In the genomic region with DNA sequence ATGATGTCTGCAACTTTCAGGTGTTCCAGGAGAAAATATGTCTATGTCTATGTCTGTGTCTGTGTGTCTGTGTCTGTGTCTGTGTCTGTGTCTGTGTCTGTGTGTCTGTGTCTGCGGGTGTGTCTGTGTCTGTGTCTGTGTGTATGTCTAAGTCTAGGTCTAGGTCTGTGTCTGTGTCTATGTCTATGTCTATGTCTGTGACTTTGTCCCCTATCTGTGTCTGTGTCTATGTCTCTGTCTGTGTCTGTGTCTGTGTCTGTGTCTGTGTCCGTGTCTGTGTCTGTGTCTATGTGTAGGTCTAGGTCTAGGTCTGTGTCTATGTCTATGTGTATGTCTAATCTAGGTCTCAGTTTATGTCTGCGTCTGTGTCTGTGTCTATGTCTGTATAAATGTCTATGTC, we compare ENCODE assay signal across 26 cellular contexts. TPM values are rescaled to one million over a fixed set of nuclear protein-coding genes. Genes with fewer than 3 reads are reported as not detected.
"Had no signal": no experiment of that assay in that cellular context is flagged by ENCODE, and none has a peak within 500 bp of the region (broad histone marks: within the 10 kb centered on the region; RNA-seq: fewer than 3 reads in every experiment).

No MANE protein-coding gene starts in this region.

- H3K9ac ChIP-seq: KMS-11, SK-N-SH had no signal

- DNase-seq: activated CD4-positive, alpha-beta T cell treated with anti-CD3 and anti-CD28 coated beads for 4 hours; activated CD4-positive, alpha-beta T cell treated with anti-CD3 and anti-CD28 coated beads, Interleukin-2, amount 50 U/mL, for 4 hours; activated CD4-positive, CD25-positive, alpha-beta regulatory T cell; activated CD8-positive, alpha-beta memory T cell treated with anti-CD3 and anti-CD28 coated beads, Interleukin-2, amount 50 U/mL, for 48 hours; activated CD8-positive, alpha-beta T cell treated with anti-CD3 and anti-CD28 coated beads, Interleukin-2, amount 10 ng/mL, durations not matched to agents 7 days and 5 days; activated gamma-delta T cell treated with Interleukin-2 at 50 U/mL for 16 hours; activated naive CD4-positive, alpha-beta T cell treated with anti-CD3 and anti-CD28 coated beads, Interleukin-2, amount 10 ng/mL, durations not matched to agents 7 days and 5 days; activated naive CD8-positive, alpha-beta T cell treated with anti-CD3 and anti-CD28 coated beads for 36 hours; brain microvascular endothelial cell; MG63; MV-4-11; NCI-H1092 treated with DMSO at 0.1 percent for 48 hours; NCI-H1436 treated with DMSO at 0.1 percent for 48 hours; NCI-H187; NCI-H2081; NCI-H446; NCI-H524; Right ventricle myocardium superior; RPMI8226; SJCRH30; SK-N-SH had no signal

- ATAC-seq: activated CD8-positive, alpha-beta T cell treated with anti-CD3 and anti-CD28 coated beads, Interleukin-2, amount 10 ng/mL, durations not matched to agents 7 days and 5 days; Panc1 had no signal

- H3K36me3 ChIP-seq: brain microvascular endothelial cell, MG63, SJCRH30 had no signal

- H3K9me3 ChIP-seq: MG63, SJCRH30, SK-N-SH had no signal

- H3K27me3 ChIP-seq: brain microvascular endothelial cell, MG63, SJCRH30 had no signal

- H3K27ac ChIP-seq: brain microvascular endothelial cell, KMS-11, SJCRH30, VCaP had no signal

- H3K4me1 ChIP-seq: SJCRH30 had no signal

- H3K4me3 ChIP-seq: MG63, SJCRH30 had no signal

- H3K4me2 ChIP-seq: KMS-11, SK-N-SH had no signal

RNA-seq across cellular contexts. Expression of a gene that starts 10.5 kb away (rescaled TPM):
- total RNA-seq: activated CD8-positive, alpha-beta T cell treated with anti-CD3 and anti-CD28 coated beads, Interleukin-2, amount 10 ng/mL, durations not matched to agents 7 days and 5 days; cerebellum; SJCRH30; T-helper 2 cell treated with Interferon-gamma antibody and Interleukin-4, amounts not matched to agents 100 ng/mL and 5 ng/mL, for 36 hours had no signal
